ENCODE assay signal across 1 cellular context in the genomic region with DNA sequence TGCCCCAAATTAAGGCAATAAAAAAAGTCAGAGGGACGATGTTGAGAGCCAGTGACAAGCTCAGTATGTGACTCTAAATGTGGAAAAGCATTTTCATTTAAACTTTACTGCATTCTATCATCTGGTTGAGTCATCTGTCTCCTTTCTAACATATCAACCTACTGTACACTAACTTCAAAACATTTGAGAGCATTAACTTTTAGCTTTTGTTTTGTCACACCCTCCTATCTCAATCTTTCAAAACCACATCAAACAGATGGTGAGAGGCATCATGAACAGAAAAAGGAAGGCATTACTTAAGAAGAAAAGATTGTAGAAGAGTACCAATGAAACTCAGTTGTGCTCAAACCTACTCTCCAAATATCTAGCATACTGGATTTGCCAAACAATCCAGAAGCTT.
TF ChIP-seq lines count a peak whose summit lies in the region.

No MANE protein-coding gene starts in this region.

TF ChIP-seq in K562, 482 proteins besides CTCF, POLR2A, EP300 and RAD21:
- no peak for TF ChIP-seq ZNF408 (CRISPR knock-in tag; IDR thresholded peaks at IDR 0.05; ENCODE audit: low read depth)
- TF ChIP-seq CBFA2T2 (conservative IDR thresholded peaks at IDR 0.05) = no peak
- peak; percentile 69 for TF ChIP-seq LEF1 (IDR thresholded peaks at IDR 0.05)
- no peak for TF ChIP-seq ZBTB1 (CRISPR knock-in tag; IDR thresholded peaks at IDR 0.05; ENCODE audit: borderline replicate concordance, low read depth)
- TF ChIP-seq MXI1 (IDR thresholded peaks at IDR 0.05; ENCODE audit: low read depth, low read length) = no peak
- TF ChIP-seq, protein P1, sequence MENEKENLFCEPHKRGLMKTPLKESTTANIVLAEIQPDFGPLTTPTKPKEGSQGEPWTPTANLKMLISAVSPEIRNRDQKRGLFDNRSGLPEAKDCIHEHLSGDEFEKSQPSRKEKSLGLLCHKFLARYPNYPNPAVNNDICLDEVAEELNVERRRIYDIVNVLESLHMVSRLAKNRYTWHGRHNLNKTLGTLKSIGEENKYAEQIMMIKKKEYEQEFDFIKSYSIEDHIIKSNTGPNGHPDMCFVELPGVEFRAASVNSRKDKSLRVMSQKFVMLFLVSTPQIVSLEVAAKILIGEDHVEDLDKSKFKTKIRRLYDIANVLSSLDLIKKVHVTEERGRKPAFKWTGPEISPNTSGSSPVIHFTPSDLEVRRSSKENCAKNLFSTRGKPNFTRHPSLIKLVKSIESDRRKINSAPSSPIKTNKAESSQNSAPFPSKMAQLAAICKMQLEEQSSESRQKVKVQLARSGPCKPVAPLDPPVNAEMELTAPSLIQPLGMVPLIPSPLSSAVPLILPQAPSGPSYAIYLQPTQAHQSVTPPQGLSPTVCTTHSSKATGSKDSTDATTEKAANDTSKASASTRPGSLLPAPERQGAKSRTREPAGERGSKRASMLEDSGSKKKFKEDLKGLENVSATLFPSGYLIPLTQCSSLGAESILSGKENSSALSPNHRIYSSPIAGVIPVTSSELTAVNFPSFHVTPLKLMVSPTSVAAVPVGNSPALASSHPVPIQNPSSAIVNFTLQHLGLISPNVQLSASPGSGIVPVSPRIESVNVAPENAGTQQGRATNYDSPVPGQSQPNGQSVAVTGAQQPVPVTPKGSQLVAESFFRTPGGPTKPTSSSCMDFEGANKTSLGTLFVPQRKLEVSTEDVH (IDR thresholded peaks at IDR 0.05; ENCODE audit: low read depth, partially characterized antibody) = no peak
- TF ChIP-seq SIRT6 (IDR thresholded peaks at IDR 0.05; ENCODE audit: low read depth, low read length) = no peak
- TF ChIP-seq, protein P2, sequence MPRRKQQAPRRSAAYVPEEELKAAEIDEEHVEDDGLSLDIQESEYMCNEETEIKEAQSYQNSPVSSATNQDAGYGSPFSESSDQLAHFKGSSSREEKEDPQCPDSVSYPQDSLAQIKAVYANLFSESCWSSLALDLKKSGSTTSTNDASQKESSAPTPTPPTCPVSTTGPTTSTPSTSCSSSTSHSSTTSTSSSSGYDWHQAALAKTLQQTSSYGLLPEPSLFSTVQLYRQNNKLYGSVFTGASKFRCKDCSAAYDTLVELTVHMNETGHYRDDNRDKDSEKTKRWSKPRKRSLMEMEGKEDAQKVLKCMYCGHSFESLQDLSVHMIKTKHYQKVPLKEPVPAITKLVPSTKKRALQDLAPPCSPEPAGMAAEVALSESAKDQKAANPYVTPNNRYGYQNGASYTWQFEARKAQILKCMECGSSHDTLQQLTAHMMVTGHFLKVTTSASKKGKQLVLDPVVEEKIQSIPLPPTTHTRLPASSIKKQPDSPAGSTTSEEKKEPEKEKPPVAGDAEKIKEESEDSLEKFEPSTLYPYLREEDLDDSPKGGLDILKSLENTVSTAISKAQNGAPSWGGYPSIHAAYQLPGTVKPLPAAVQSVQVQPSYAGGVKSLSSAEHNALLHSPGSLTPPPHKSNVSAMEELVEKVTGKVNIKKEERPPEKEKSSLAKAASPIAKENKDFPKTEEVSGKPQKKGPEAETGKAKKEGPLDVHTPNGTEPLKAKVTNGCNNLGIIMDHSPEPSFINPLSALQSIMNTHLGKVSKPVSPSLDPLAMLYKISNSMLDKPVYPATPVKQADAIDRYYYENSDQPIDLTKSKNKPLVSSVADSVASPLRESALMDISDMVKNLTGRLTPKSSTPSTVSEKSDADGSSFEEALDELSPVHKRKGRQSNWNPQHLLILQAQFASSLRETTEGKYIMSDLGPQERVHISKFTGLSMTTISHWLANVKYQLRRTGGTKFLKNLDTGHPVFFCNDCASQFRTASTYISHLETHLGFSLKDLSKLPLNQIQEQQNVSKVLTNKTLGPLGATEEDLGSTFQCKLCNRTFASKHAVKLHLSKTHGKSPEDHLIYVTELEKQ (CRISPR knock-in tag; IDR thresholded peaks at IDR 0.05) = no peak
- TF ChIP-seq SAFB (IDR thresholded peaks at IDR 0.05; ENCODE audit: borderline replicate concordance, low read depth, low read length) = no peak
- TF ChIP-seq, protein P3, sequence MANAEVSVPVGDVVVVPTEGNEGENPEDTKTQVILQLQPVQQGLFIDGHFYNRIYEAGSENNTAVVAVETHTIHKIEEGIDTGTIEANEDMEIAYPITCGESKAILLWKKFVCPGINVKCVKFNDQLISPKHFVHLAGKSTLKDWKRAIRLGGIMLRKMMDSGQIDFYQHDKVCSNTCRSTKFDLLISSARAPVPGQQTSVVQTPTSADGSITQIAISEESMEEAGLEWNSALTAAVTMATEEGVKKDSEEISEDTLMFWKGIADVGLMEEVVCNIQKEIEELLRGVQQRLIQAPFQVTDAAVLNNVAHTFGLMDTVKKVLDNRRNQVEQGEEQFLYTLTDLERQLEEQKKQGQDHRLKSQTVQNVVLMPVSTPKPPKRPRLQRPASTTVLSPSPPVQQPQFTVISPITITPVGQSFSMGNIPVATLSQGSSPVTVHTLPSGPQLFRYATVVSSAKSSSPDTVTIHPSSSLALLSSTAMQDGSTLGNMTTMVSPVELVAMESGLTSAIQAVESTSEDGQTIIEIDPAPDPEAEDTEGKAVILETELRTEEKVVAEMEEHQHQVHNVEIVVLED (CRISPR knock-in tag; IDR thresholded peaks at IDR 0.05) = no peak
- TF ChIP-seq, protein P4, sequence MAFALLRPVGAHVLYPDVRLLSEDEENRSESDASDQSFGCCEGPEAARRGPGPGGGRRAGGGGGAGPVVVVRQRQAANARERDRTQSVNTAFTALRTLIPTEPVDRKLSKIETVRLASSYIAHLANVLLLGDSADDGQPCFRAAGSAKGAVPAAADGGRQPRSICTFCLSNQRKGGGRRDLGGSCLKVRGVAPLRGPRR (CRISPR knock-in tag; IDR thresholded peaks at IDR 0.05) = no peak
- no peak for TF ChIP-seq NFRKB (IDR thresholded peaks at IDR 0.05; ENCODE audit: low read depth)
- TF ChIP-seq NFATC3 (IDR thresholded peaks at IDR 0.05) = no peak
- TF ChIP-seq TCF7 (IDR thresholded peaks at IDR 0.05; ENCODE audit: borderline replicate concordance) = peak; percentile 67; the same call in 1 of the 2 replicates
- no peak for TF ChIP-seq RB1 (IDR thresholded peaks at IDR 0.05; ENCODE audit: low read depth)
- TF ChIP-seq, protein P5, sequence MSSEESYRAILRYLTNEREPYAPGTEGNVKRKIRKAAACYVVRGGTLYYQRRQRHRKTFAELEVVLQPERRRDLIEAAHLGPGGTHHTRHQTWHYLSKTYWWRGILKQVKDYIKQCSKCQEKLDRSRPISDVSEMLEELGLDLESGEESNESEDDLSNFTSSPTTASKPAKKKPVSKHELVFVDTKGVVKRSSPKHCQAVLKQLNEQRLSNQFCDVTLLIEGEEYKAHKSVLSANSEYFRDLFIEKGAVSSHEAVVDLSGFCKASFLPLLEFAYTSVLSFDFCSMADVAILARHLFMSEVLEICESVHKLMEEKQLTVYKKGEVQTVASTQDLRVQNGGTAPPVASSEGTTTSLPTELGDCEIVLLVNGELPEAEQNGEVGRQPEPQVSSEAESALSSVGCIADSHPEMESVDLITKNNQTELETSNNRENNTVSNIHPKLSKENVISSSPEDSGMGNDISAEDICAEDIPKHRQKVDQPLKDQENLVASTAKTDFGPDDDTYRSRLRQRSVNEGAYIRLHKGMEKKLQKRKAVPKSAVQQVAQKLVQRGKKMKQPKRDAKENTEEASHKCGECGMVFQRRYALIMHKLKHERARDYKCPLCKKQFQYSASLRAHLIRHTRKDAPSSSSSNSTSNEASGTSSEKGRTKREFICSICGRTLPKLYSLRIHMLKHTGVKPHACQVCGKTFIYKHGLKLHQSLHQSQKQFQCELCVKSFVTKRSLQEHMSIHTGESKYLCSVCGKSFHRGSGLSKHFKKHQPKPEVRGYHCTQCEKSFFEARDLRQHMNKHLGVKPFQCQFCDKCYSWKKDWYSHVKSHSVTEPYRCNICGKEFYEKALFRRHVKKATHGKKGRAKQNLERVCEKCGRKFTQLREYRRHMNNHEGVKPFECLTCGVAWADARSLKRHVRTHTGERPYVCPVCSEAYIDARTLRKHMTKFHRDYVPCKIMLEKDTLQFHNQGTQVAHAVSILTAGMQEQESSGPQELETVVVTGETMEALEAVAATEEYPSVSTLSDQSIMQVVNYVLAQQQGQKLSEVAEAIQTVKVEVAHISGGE (CRISPR knock-in tag; IDR thresholded peaks at IDR 0.05) = no peak
- no peak for TF ChIP-seq NFE2L1 (tag; IDR thresholded peaks at IDR 0.05; ENCODE audit: borderline replicate concordance, low read depth)
